In the genomic region with DNA sequence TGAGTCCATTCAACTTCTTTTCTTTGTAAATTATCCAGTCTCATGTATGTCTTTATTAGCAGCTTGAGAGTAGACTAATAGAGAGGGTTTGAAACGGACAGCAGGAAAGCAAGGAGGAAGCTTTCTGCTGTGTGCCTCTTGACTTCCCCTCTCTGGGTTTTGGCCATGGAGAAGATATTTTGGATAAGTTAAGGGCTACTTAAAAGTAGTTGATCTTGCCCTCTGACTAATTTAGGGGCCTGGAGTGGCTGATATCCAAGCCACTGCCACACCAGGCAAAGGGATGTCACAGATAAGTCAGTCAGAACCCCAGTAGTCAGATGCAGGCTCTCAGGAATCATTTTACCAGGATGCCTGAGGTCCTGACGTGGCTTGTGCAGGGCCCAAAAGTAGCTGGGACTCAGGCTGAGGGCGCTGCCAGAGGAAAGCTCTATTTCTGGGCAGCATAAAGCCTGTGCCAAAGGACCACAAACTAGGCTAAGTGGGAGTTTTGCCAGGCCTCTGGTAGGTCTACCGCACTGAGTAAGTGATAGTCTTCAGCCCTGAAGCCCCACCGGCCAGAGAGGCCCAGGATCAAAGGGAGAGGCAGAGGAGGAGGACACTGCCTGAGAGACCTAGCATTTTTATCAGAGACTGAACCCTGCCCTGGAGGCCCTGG, we compare ENCODE assay signal across 19 cellular contexts. TPM values are rescaled to one million over a fixed set of nuclear protein-coding genes. Genes with fewer than 3 reads are reported as not detected.
"Had no signal": no experiment of that assay in that cellular context is flagged by ENCODE, and none has a peak within 500 bp of the region (broad histone marks: within the 10 kb centered on the region; RNA-seq: fewer than 3 reads in every experiment).

No MANE protein-coding gene starts in this region.

- H3K27ac Mint-ChIP-seq: activated CD8-positive, alpha-beta T cell treated with anti-CD3 and anti-CD28 coated beads, Interleukin-2, amount 10 ng/mL, durations not matched to agents 7 days and 5 days; activated T-helper 1 cell treated with anti-CD3 and anti-CD28 coated beads, Interleukin-12 subunit alpha, Interleukin-12 subunit beta, Interleukin-2, Interleukin-4 antibody, amounts not matched to agents 30 ng/mL and 10 ng/mL and 1 ng/mL, durations not matched to agents 14 hours and 24 hours and 36 hours; endodermal cell; natural killer cell had no signal

- H3K4me1 Mint-ChIP-seq: endodermal cell, natural killer cell had no signal

- H3K4me1 ChIP-seq: prostate gland had no signal

- DNase-seq: activated CD4-positive, alpha-beta T cell treated with anti-CD3 and anti-CD28 coated beads for 4 hours; activated CD8-positive, alpha-beta memory T cell treated with anti-CD3 and anti-CD28 coated beads, Interleukin-2, amount 50 U/mL, for 48 hours; activated CD8-positive, alpha-beta T cell treated with anti-CD3 and anti-CD28 coated beads, Interleukin-2, amount 10 ng/mL, durations not matched to agents 7 days and 5 days; activated naive CD4-positive, alpha-beta T cell treated with anti-CD3 and anti-CD28 coated beads, Interleukin-2, amount 50 U/mL, for 16 hours; brain microvascular endothelial cell; cerebellar nuclear complex; endodermal cell; erythroblast; mucosa of descending colon; natural killer cell; occipital lobe; stimulated activated CD4-positive, alpha-beta T cell treated with anti-CD3 and anti-CD28 coated beads, Interleukin-15, amount 100 ng/mL, for 24 hours; stimulated activated CD4-positive, alpha-beta T cell treated with anti-CD3 and anti-CD28 coated beads, Interleukin-4, amount 100 ng/mL, for 4 hours; SW 1271 had no signal

- H3K4me3 ChIP-seq: mucosa of descending colon, prostate gland, tibial artery had no signal

- H3K27me3 ChIP-seq: tibial artery had no signal

- H3K27ac ChIP-seq: brain microvascular endothelial cell, prostate gland had no signal

- H3K9me3 ChIP-seq: mucosa of descending colon, prostate gland, tibial artery had no signal

- ATAC-seq: activated CD8-positive, alpha-beta T cell treated with anti-CD3 and anti-CD28 coated beads, Interleukin-2, amount 10 ng/mL, durations not matched to agents 7 days and 5 days; mucosa of descending colon; natural killer cell had no signal

- H3K36me3 ChIP-seq: brain microvascular endothelial cell, prostate gland, tibial artery had no signal

- H3K36me3 Mint-ChIP-seq: natural killer cell had no signal

- H3K4me3 Mint-ChIP-seq: activated CD8-positive, alpha-beta T cell treated with anti-CD3 and anti-CD28 coated beads, Interleukin-2, amount 10 ng/mL, durations not matched to agents 7 days and 5 days; activated T-helper 1 cell treated with anti-CD3 and anti-CD28 coated beads, Interleukin-12 subunit alpha, Interleukin-12 subunit beta, Interleukin-2, Interleukin-4 antibody, amounts not matched to agents 30 ng/mL and 10 ng/mL and 1 ng/mL, durations not matched to agents 14 hours and 24 hours and 36 hours; endodermal cell; natural killer cell had no signal

- H3K9me3 Mint-ChIP-seq: activated T-helper 1 cell treated with anti-CD3 and anti-CD28 coated beads, Interleukin-12 subunit alpha, Interleukin-12 subunit beta, Interleukin-2, Interleukin-4 antibody, amounts not matched to agents 30 ng/mL and 10 ng/mL and 1 ng/mL, durations not matched to agents 14 hours and 24 hours and 36 hours; endodermal cell; natural killer cell had no signal

RNA-seq across cellular contexts. Expression of a gene that starts 41.6 kb away (rescaled TPM):
- total RNA-seq: activated CD8-positive, alpha-beta T cell treated with anti-CD3 and anti-CD28 coated beads, Interleukin-2, amount 10 ng/mL, durations not matched to agents 7 days and 5 days; activated T-helper 1 cell treated with anti-CD3 and anti-CD28 coated beads, Interleukin-12 subunit alpha, Interleukin-12 subunit beta, Interleukin-2, Interleukin-4 antibody, amounts not matched to agents 30 ng/mL and 10 ng/mL and 1 ng/mL, durations not matched to agents 14 hours and 24 hours and 36 hours; dermis microvascular lymphatic vessel endothelial cell; endodermal cell; glomerular endothelial cell; natural killer cell; occipital lobe had no signal
